26 cellular contexts compared by ENCODE assay signal in the genomic region with DNA sequence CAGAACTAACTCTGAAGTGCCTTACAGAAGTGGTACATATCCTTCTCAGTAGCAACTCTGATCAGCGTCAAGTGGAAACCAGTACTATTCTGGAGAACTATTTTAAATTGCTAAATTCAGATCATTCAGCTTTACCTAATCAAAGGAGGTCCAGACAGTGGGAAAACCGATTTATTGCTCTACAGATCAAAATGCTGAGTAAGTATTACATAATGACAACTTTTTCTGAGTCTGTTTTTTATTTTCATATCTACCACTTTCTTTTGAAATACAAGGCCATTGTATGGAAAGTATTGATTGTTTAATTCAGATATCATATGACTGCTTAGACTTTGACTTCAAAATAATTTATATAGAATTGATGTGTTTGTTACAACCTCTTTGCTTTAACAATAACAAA.
"Had no signal": no experiment of that assay in that cellular context is flagged by ENCODE, and none has a peak within 500 bp of the region (broad histone marks: within the 10 kb centered on the region; RNA-seq: fewer than 3 reads in every experiment).

No MANE protein-coding gene starts in this region.

- H3K9me3 Mint-ChIP-seq: endodermal cell; naive thymus-derived CD4-positive, alpha-beta T cell; nephron; neural progenitor cell; stimulated activated memory B cell treated with anti-CD40 and anti-IgM and Interleukin-4, amounts not matched to agents 10 μg/mL and 1 μg/mL and 100 μg/mL, for 72 hours had no signal

- H3K9ac ChIP-seq: neural progenitor cell, parathyroid adenoma had no signal

- H3K27me3 Mint-ChIP-seq: naive thymus-derived CD4-positive, alpha-beta T cell; stimulated activated memory B cell treated with anti-CD40 and anti-IgM and Interleukin-4, amounts not matched to agents 10 μg/mL and 1 μg/mL and 100 μg/mL, for 72 hours had no signal

- H3K9me3 ChIP-seq: gastrocnemius medialis, left lung, prostate gland, right atrium auricular region, sigmoid colon, thoracic aorta, tibial nerve, upper lobe of right lung, uterus had no signal

- H3K4me2 ChIP-seq: neural progenitor cell had no signal

- H3K4me1 Mint-ChIP-seq: endodermal cell; nephron; neural progenitor cell; stimulated activated memory B cell treated with anti-CD40 and anti-IgM and Interleukin-4, amounts not matched to agents 10 μg/mL and 1 μg/mL and 100 μg/mL, for 72 hours had no signal

- H3K27ac ChIP-seq: dorsolateral prefrontal cortex, epithelial cell of prostate, gastrocnemius medialis, left lung, neural progenitor cell, parathyroid adenoma, prostate gland, right atrium auricular region, sigmoid colon, tibial nerve, upper lobe of right lung, uterus had no signal

- FAIRE-seq: colon had no signal

- H3K27me3 ChIP-seq: dorsolateral prefrontal cortex, gastrocnemius medialis, left lung, neural progenitor cell, right atrium auricular region, sigmoid colon, tibial nerve, upper lobe of right lung, uterus had no signal

- H3K79me2 ChIP-seq: parathyroid adenoma had no signal

- H3K4me3 Mint-ChIP-seq: endodermal cell; naive thymus-derived CD4-positive, alpha-beta T cell; nephron; neural progenitor cell; stimulated activated memory B cell treated with anti-CD40 and anti-IgM and Interleukin-4, amounts not matched to agents 10 μg/mL and 1 μg/mL and 100 μg/mL, for 72 hours had no signal

- DNase-seq: dorsolateral prefrontal cortex; effector CD4-positive, alpha-beta T cell; endodermal cell; foreskin fibroblast; gastrocnemius medialis; head of caudate nucleus; left cardiac atrium; left lung; midbrain; naive thymus-derived CD4-positive, alpha-beta T cell; sigmoid colon; stimulated activated CD4-positive, alpha-beta T cell treated with anti-CD3 and anti-CD28 coated beads, Interleukin-2, amount 100 ng/mL, for 24 hours; stimulated activated CD4-positive, alpha-beta T cell treated with anti-CD3 and anti-CD28 coated beads, Interleukin-4, amount 100 ng/mL, for 24 hours; stimulated activated naive CD8-positive, alpha-beta T cell treated with anti-CD3 and anti-CD28 coated beads, Interleukin-15, Interleukin-2, amounts not matched to agents 100 U/mL and 50 U/mL, for 24 hours; upper lobe of right lung; uterus had no signal

- H3K27ac Mint-ChIP-seq: endodermal cell; naive thymus-derived CD4-positive, alpha-beta T cell; nephron; neural progenitor cell; stimulated activated memory B cell treated with anti-CD40 and anti-IgM and Interleukin-4, amounts not matched to agents 10 μg/mL and 1 μg/mL and 100 μg/mL, for 72 hours had no signal

- H3K4me1 ChIP-seq: gastrocnemius medialis, neural progenitor cell, parathyroid adenoma, prostate gland, sigmoid colon, uterus had no signal

- H2AFZ ChIP-seq: neural progenitor cell, parathyroid adenoma had no signal
